Comparison of ENCODE assay signal across 1 cellular context in genomic region chr1:93961443-93961842, GRCh38.
TF ChIP-seq lines count a peak whose summit lies in the region.

No MANE protein-coding gene starts in this region.

TF ChIP-seq in HepG2, 621 proteins besides CTCF, POLR2A, EP300 and RAD21:
- 0 out of 2 replicates have a peak, but pooled peaks have one; percentile 19 for TF ChIP-seq RARA (CRISPR knock-in tag; IDR thresholded peaks at IDR 0.05)
- TF ChIP-seq NR2F6 (IDR thresholded peaks at IDR 0.05) = 0 out of 2 replicates have a peak, but pooled peaks have one; percentile 19
- no peak for TF ChIP-seq NR2F6 (CRISPR knock-in tag; IDR thresholded peaks at IDR 0.05)
- TF ChIP-seq BCL6 (CRISPR knock-in tag; IDR thresholded peaks at IDR 0.05) = no peak
